8 cellular contexts compared by ENCODE assay signal in genomic region chr17:67376509-67376891, GRCh38. TPM values are rescaled to one million over a fixed set of nuclear protein-coding genes. Genes with fewer than 3 reads are reported as not detected.
A peak's percentile ranks its signal among the peaks of the same experiment; 100 is the strongest.
DNase-seq lines count a peak whose midpoint lies in the region; ATAC-seq and TF ChIP-seq lines count a peak whose summit lies in the region.

No MANE protein-coding gene starts in this region.

- no peaks in the 10 kb centered on the region; the same call in 1 of the 2 replicates for H3K9me3 ChIP-seq in AG04450 (ENCODE audit: control insufficient read depth, insufficient read depth, low read length)

- no peak for DNase-seq in AG04450 (ENCODE audit: low read depth, low spot score)
- DNase-seq in GM12865 (ENCODE audit: low read depth): peak; percentile 34
- no peak for DNase-seq in activated B cell treated with CpG ODN at 0.5 μM for 24 hours
- DNase-seq in head of caudate nucleus: peak; percentile 23 to 82 (median 59)
- no peak for DNase-seq in NCI-H187 (lab: John Stamatoyannopoulos, UW)

- intact Hi-C loops in activated B cell treated with CpG ODN at 0.5 μM for 24 hours (cut with micrococcal nuclease) (loop anchor here (5.0 to 10.0 kb wide), 3 partner anchors 441 to 1182 kb away; partner anchors contain the start of gene CEP112), head of caudate nucleus (cut with DNase I) (loop anchor here (5.0 to 10.0 kb wide), 2 partner anchors 96 to 228 kb away; no protein-coding TSS in a partner anchor)

- H3K4me1 ChIP-seq in rectal smooth muscle tissue (ENCODE audit: control insufficient read depth, insufficient read depth, low read length): peaks cover 11% of the 10 kb centered on the region

- H3K27ac Mint-ChIP-seq in activated B cell treated with CpG ODN at 0.5 μM for 24 hours: peak overlapping the region; percentile 30

- H3K9ac ChIP-seq in rectal smooth muscle tissue (ENCODE audit: low read length): peak overlapping the region; percentile 51

- H3K36me3 Mint-ChIP-seq in activated B cell treated with CpG ODN at 0.5 μM for 24 hours (ENCODE audit: low read depth): no peaks in the 10 kb centered on the region

- H3K27ac ChIP-seq in AG04450 (ENCODE audit: low read depth, low read length) (peak overlapping the region; percentile 83), rectal smooth muscle tissue (ENCODE audit: low read depth, low read length) (peak overlapping the region; percentile 78)

- no peaks in the 10 kb centered on the region for H3K9me3 Mint-ChIP-seq in activated B cell treated with CpG ODN at 0.5 μM for 24 hours

- H3K36me3 ChIP-seq in rectal smooth muscle tissue (ENCODE audit: control insufficient read depth, insufficient read depth, low read length): no peaks in the 10 kb centered on the region

- no peaks in the 10 kb centered on the region for H3K27me3 ChIP-seq in AG04450 (ENCODE audit: control insufficient read depth, insufficient read depth, low read length)
- no peaks in the 10 kb centered on the region for H3K27me3 ChIP-seq in rectal smooth muscle tissue (ENCODE audit: control insufficient read depth, insufficient read depth, low read length)

- POLR2A ChIA-PET in AG04450 (lab: Yijun Ruan, JAX): interaction anchor here (0.6 kb wide), 2 partner anchors 11 to 449 kb away, joined by 3 to 5 read pairs; no protein-coding TSS in a partner anchor
- POLR2A ChIA-PET in activated B cell treated with CpG ODN at 0.5 μM for 24 hours (lab: Charles Lee): interaction anchor here (0.7 to 3.1 kb wide), 2 partner anchors 11 to 313 kb away, joined by 9 to 22 read pairs; partner anchors contain the start of gene PSMD12

- H3K4me1 Mint-ChIP-seq in activated B cell treated with CpG ODN at 0.5 μM for 24 hours: peaks cover 26% of the 10 kb centered on the region

- TF ChIP-seq CTCF in AG04450 (IDR thresholded peaks at IDR 0.05; ENCODE audit: low read depth, low read length) (no peak), GM12865 (IDR thresholded peaks at IDR 0.05; ENCODE audit: insufficient read depth, low read depth, low read length, missing control alignments) (no peak), activated B cell treated with CpG ODN at 0.5 μM for 24 hours (IDR thresholded peaks at IDR 0.05) (no peak)

- peak overlapping the region; percentile 79 for H3K4me3 ChIP-seq in AG04450 (ENCODE audit: low read depth, low read length)
- peak overlapping the region; percentile 63 for H3K4me3 ChIP-seq in GM12865 (ENCODE audit: low read depth, low read length)
- H3K4me3 ChIP-seq in rectal smooth muscle tissue (ENCODE audit: low read length): peak overlapping the region; percentile 88

- peak overlapping the region; percentile 86 for H3K4me3 Mint-ChIP-seq in activated B cell treated with CpG ODN at 0.5 μM for 24 hours

- ATAC-seq in activated B cell treated with CpG ODN at 0.5 μM for 24 hours (ENCODE audit: low read depth) (no peak), HG03196 (IDR thresholded peaks at IDR 0.05; ENCODE audit: unreplicated experiment) (no peak), HG03025 (IDR thresholded peaks at IDR 0.05; ENCODE audit: low FRiP score, unreplicated experiment) (no peak)

- no peaks in the 10 kb centered on the region for H3K27me3 Mint-ChIP-seq in activated B cell treated with CpG ODN at 0.5 μM for 24 hours

- CTCF ChIA-PET in AG04450 (lab: Charles Lee) (interaction anchor here (0.6 to 7.6 kb wide), 19 partner anchors 10 to 662 kb away, joined by 3 to 126 read pairs (median 6); partner anchors contain the start of genes NOL11 and PSMD12), activated B cell treated with CpG ODN at 0.5 μM for 24 hours (lab: Charles Lee) (interaction anchor here (0.8 to 6.6 kb wide), 7 partner anchors 10 to 314 kb away, joined by 3 to 85 read pairs (median 6); partner anchors contain the start of gene PSMD12)

RNA-seq across cellular contexts. Expression of gene PITPNC1, which starts 0.6 kb away (rescaled TPM):
- 7.5 and 9.1 TPM in 2 replicates for polyA plus RNA-seq in AG04450 (2011; rRNA removed)
- polyA minus RNA-seq in AG04450 (2011; rRNA and poly(A)+ RNA removed): 8.2 and 9.9 TPM in 2 replicates
- 15.2 and 19.3 TPM in 2 replicates for total RNA-seq in activated B cell treated with CpG ODN at 0.5 μM for 24 hours

RNA-seq across cellular contexts. Expression of gene PSMD12, which starts 10.1 kb away (rescaled TPM):
- polyA plus RNA-seq in AG04450 (2011; rRNA removed): 31.5 and 42.1 TPM in 2 replicates
- 12.7 and 22.4 TPM in 2 replicates for polyA minus RNA-seq in AG04450 (2011; rRNA and poly(A)+ RNA removed)
- 47.3 and 54.6 TPM in 2 replicates for total RNA-seq in activated B cell treated with CpG ODN at 0.5 μM for 24 hours

Comparison
In these comparisons a context has a peak if more than half of its experiments do, and no peak if none do; other contexts are left out.
1. DNase-seq: peak in GM12865 (single experiment) and head of caudate nucleus (42 of 42); none in AG04450 (single experiment), activated B cell treated with CpG ODN at 0.5 μM for 24 hours (single experiment) and NCI-H187 (0 of 2).
2. Peak in every context shown above with its lines, with median percentiles within 50 percentile points of each other: H3K4me3 ChIP-seq.